ENCODE assay signal across 10 cellular contexts in genomic region chr1:46184920-46185658, GRCh38. TPM values are rescaled to one million over a fixed set of nuclear protein-coding genes. Genes with fewer than 3 reads are reported as not detected.
A peak's percentile ranks its signal among the peaks of the same experiment; 100 is the strongest.
DNase-seq lines count a peak whose midpoint lies in the region; TF ChIP-seq lines count a peak whose summit lies in the region.
"Had no signal": no experiment of that assay in that cellular context is flagged by ENCODE, and none has a peak within 500 bp of the region (broad histone marks: within the 10 kb centered on the region; RNA-seq: fewer than 3 reads in every experiment).

No MANE protein-coding gene starts in this region.

- H2BK15ac ChIP-seq in neuronal stem cell (ENCODE audit: low read length), result no peak overlapping the region

- no peak overlapping the region for H2BK120ac ChIP-seq in neuronal stem cell (ENCODE audit: low read depth, low read length)

- H3K4me1 ChIP-seq in neuronal stem cell (ENCODE audit: control insufficient read depth in 2 of 2, insufficient read depth in 1 of 2, low read depth in 1 of 2, low read length in 2 of 2) (peaks cover under 1 to 7% of the 10 kb centered on the region in 2 donors), vagina (peaks cover 72% of the 10 kb centered on the region), right atrium auricular region (peaks cover 0 to 49% of the 10 kb centered on the region in 2 donors)

- peak overlapping the region; percentile 64 for H3K14ac ChIP-seq in neuronal stem cell (ENCODE audit: low read length)

- H2AFZ ChIP-seq in neuronal stem cell (ENCODE audit: low read length), result no peak overlapping the region

- H4K8ac ChIP-seq in neuronal stem cell (ENCODE audit: low read depth, low read length), result no peak overlapping the region

- H3K27ac ChIP-seq in neuronal stem cell (replicated peaks; ENCODE audit: low read length) (no peak overlapping the region), vagina (peak overlapping the region; percentile 78), right atrium auricular region (peak overlapping the region in 1 of 2 donors; percentile 25)
- H3K27ac ChIP-seq: BLaER1 had no signal

- intact Hi-C loops in vagina (cut with DNase I), result no loop called here

- no peak overlapping the region for H3K4me3 ChIP-seq in neuronal stem cell (ENCODE audit: low read length in 2 of 2)
- no peak overlapping the region for H3K4me3 ChIP-seq in vagina
- H3K4me3 ChIP-seq in right atrium auricular region, result no peak overlapping the region
- H3K4me3 ChIP-seq: BLaER1 had no signal

- no peak overlapping the region for H2BK12ac ChIP-seq in neuronal stem cell (ENCODE audit: low read length)

- H4K91ac ChIP-seq in neuronal stem cell (ENCODE audit: low read depth, low read length, poor library complexity), result no peak overlapping the region

- peak; percentile 69 for DNase-seq in stimulated activated naive CD4-positive, alpha-beta T cell treated with Interleukin-2 at 50 U/mL for 16 hours (lab: John Stamatoyannopoulos, UW)
- DNase-seq in stimulated activated naive CD4-positive, alpha-beta T cell (lab: John Stamatoyannopoulos, UW), result no peak
- DNase-seq in neuronal stem cell (ENCODE audit: low spot score) (no peak), vagina (ENCODE audit: extremely low spot score in 2 of 2) (no peak), germinal center (ENCODE audit: low spot score) (no peak), right atrium auricular region (ENCODE audit: low spot score) (no peak)
- DNase-seq: RPMI8226 had no signal

- no peak overlapping the region for H3K4ac ChIP-seq in neuronal stem cell (ENCODE audit: low read length)

- WGBS in neuronal stem cell (ENCODE audit: extremely low coverage in 2 of 2, insufficient read length in 2 of 2, insufficient replicate concordance in 1 of 2), 2 donors, result no CpG with 5 or more reads among the region's 7 CpGs

- no peak overlapping the region for H3K4me2 ChIP-seq in neuronal stem cell (ENCODE audit: insufficient read depth, low read length, poor library complexity, severe bottlenecking)
- H3K4me2 ChIP-seq: BLaER1 had no signal

- H2AK5ac ChIP-seq in neuronal stem cell (ENCODE audit: low read depth, low read length), result no peak overlapping the region

- H3K18ac ChIP-seq in neuronal stem cell (ENCODE audit: low read length), result no peak overlapping the region

- TF ChIP-seq POLR2A in vagina (IDR thresholded peaks at IDR 0.05), result no peak

- H3K23ac ChIP-seq in neuronal stem cell (ENCODE audit: low read depth, low read length, poor library complexity), result peak overlapping the region; percentile 39

- no peak for TF ChIP-seq CTCF in vagina (IDR thresholded peaks at IDR 0.05)
- no peak for TF ChIP-seq CTCF in right atrium auricular region (IDR thresholded peaks at IDR 0.05)

- H3K27me3 ChIP-seq in neuronal stem cell (ENCODE audit: control insufficient read depth in 3 of 3, insufficient read depth in 3 of 3, low read depth in 1 of 3, low read length in 3 of 3) (no peaks in the 10 kb centered on the region), vagina (no peaks in the 10 kb centered on the region), right atrium auricular region (no peaks in the 10 kb centered on the region)
- H3K27me3 ChIP-seq: BLaER1 had no signal

- peak overlapping the region; percentile 7 for H3K9ac ChIP-seq in neuronal stem cell (ENCODE audit: low read depth, low read length, poor library complexity)
- H3K9ac ChIP-seq: BLaER1 had no signal

- no peak overlapping the region for H2BK5ac ChIP-seq in neuronal stem cell (ENCODE audit: low read length)

- H3K36me3 ChIP-seq in neuronal stem cell (replicated peaks in 1 of 2; ENCODE audit: control insufficient read depth in 2 of 2, insufficient read depth in 2 of 2, low read length in 2 of 2), result peaks cover 8 to 30% of the 10 kb centered on the region in 2 donors
- H3K36me3 ChIP-seq in vagina, result no peaks in the 10 kb centered on the region
- no peaks in the 10 kb centered on the region for H3K36me3 ChIP-seq in right atrium auricular region

- no peaks in the 10 kb centered on the region for H3K9me3 ChIP-seq in neuronal stem cell (replicated peaks in 1 of 2; ENCODE audit: control insufficient read depth in 2 of 2, insufficient read depth in 1 of 2, low read depth in 1 of 2, low read length in 2 of 2)
- H3K9me3 ChIP-seq in vagina, result no peaks in the 10 kb centered on the region
- no peaks in the 10 kb centered on the region for H3K9me3 ChIP-seq in right atrium auricular region
- H3K9me3 ChIP-seq: BLaER1 had no signal

- peaks cover 2% of the 10 kb centered on the region for H3K79me1 ChIP-seq in neuronal stem cell (ENCODE audit: low read depth, low read length)

RNA-seq across cellular contexts. Expression of gene P3R3URF, which starts 8.8 kb away (rescaled TPM):
- polyA plus RNA-seq in neuronal stem cell (2013, experiment 1 of 2), result not detected
- polyA plus RNA-seq in neuronal stem cell (2013, experiment 2 of 2), result not detected
- not detected for total RNA-seq in vagina
- total RNA-seq in right atrium auricular region, result not detected
- total RNA-seq: astrocyte, progenitor cell of endocrine pancreas had no signal

RNA-seq across cellular contexts. Expression of gene TSPAN1, which starts 10.2 kb away (rescaled TPM):
- polyA plus RNA-seq in neuronal stem cell (2013, experiment 1 of 2), result not detected
- polyA plus RNA-seq in neuronal stem cell (2013, experiment 2 of 2), result not detected
- total RNA-seq in vagina, result 3.9 TPM
- 1 to 10 TPM; 2.0 to 2.3 TPM for total RNA-seq in right atrium auricular region

RNA-seq across cellular contexts. Expression of gene POMGNT1, which starts 13.1 kb away (rescaled TPM):
- 61.7 TPM for polyA plus RNA-seq in neuronal stem cell (2013, experiment 1 of 2)
- polyA plus RNA-seq in neuronal stem cell (2013, experiment 2 of 2), result 64.1 TPM
- total RNA-seq in vagina (28.5 TPM), right atrium auricular region (10 to 100 TPM; 57.0 to 87.8 TPM)

RNA-seq across cellular contexts. Expression of gene LURAP1, which starts 18.0 kb away (rescaled TPM):
- polyA plus RNA-seq in neuronal stem cell (2013, experiment 1 of 2), result 2.2 TPM
- 2.5 TPM for polyA plus RNA-seq in neuronal stem cell (2013, experiment 2 of 2)
- 14.0 TPM for total RNA-seq in vagina
- total RNA-seq in right atrium auricular region, result 1 to 10 TPM; 4.1 to 9.1 TPM

RNA-seq across cellular contexts. Expression of gene PIK3R3, which starts 52.7 kb away (rescaled TPM):
- polyA plus RNA-seq in neuronal stem cell (2013, experiment 1 of 2), result 39.4 TPM
- 39.9 TPM for polyA plus RNA-seq in neuronal stem cell (2013, experiment 2 of 2)
- total RNA-seq in vagina (27.0 TPM), right atrium auricular region (10 to 100 TPM; 24.3 to 35.3 TPM)
